19 cellular contexts compared by ENCODE assay signal in the genomic region with DNA sequence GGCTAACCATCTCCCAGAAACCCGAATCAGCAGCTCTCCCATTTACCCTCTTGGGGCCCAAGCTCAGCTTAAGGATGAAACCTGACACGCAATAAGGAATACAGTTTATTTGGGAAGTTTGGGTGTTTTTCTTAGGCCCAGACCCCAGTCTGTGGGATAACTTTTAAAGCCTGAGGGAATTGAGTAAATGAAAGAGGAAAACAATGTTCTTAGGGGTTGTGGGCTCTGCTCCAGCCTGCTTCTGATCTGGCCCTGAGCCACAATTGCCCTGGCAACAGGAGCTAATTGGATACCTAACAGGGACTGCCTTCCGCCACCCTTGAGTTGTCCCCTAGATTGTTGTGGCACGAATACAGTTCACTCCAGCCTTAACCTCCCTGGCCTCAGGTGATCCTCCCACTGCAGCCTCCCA. TPM values are rescaled to one million over a fixed set of nuclear protein-coding genes. Genes with fewer than 3 reads are reported as not detected.
DNase-seq lines count a peak whose midpoint lies in the region; ATAC-seq and TF ChIP-seq lines count a peak whose summit lies in the region.
"Had no signal": no experiment of that assay in that cellular context is flagged by ENCODE, and none has a peak within 500 bp of the region (broad histone marks: within the 10 kb centered on the region; RNA-seq: fewer than 3 reads in every experiment).

No MANE protein-coding gene starts in this region.

- H3K79me2 ChIP-seq in MM.1S (ENCODE audit: low read length): no peaks in the 10 kb centered on the region

- TF ChIP-seq POLR2A in heart left ventricle (IDR thresholded peaks at IDR 0.05): no peak
- TF ChIP-seq POLR2A in lower leg skin (IDR thresholded peaks at IDR 0.05): no peak

- H3K4me2 ChIP-seq in MM.1S (ENCODE audit: low read depth, low read length): no peak overlapping the region

- no peaks in the 10 kb centered on the region for H4K20me1 ChIP-seq in MM.1S (ENCODE audit: insufficient read depth, low read length)

- H3K9ac ChIP-seq in MM.1S (ENCODE audit: low read length): no peak overlapping the region

- 30 to 44% (median 30%) methylated on average over 4 of the region's 4 CpGs for WGBS in heart left ventricle, 4 donors
- 74 to 82% methylated on average over 4 of the region's 4 CpGs for WGBS in lower leg skin, 2 donors

- H3K9me3 ChIP-seq in heart left ventricle (no peaks in the 10 kb centered on the region), MM.1S (replicated peaks; ENCODE audit: insufficient read depth, low read length) (no peaks in the 10 kb centered on the region)
- H3K9me3 ChIP-seq: esophagus muscularis mucosa, HAP-1, spleen, uterus had no signal

- no peaks in the 10 kb centered on the region for H3K9me2 ChIP-seq in MM.1S (replicated peaks; ENCODE audit: insufficient read depth, low read length)

- intact Hi-C loops in heart left ventricle (cut with DNase I) (loop anchor here in 4 of 10 donors (1.0 to 10.0 kb wide), 4 partner anchors 37 to 69 kb away; no protein-coding TSS in a partner anchor), cardiac septum (cut with DNase I) (no loop called here), left ventricle myocardium superior (cut with micrococcal nuclease) (no loop called here), lower leg skin (cut with DNase I; ENCODE audit: low total_unique reads) (no loop called here)

- ATAC-seq in heart left ventricle: peak in 1 of 4 donors; percentile 12
- ATAC-seq in left ventricle myocardium superior: peak; percentile 5
- ATAC-seq in GM21717 (IDR thresholded peaks at IDR 0.05; ENCODE audit: unreplicated experiment): no peak
- ATAC-seq: stimulated activated naive CD8-positive, alpha-beta T cell treated with anti-CD3 and anti-CD28 coated beads, Interleukin-15, Interleukin-2, amounts not matched to agents 100 U/mL and 50 U/mL, for 24 hours had no signal

- H3F3A ChIP-seq in MM.1S (ENCODE audit: insufficient read depth, low read length): no peaks in the 10 kb centered on the region

- no peak overlapping the region for H2AFZ ChIP-seq in MM.1S (ENCODE audit: low read length)

- H3K27ac ChIP-seq in heart left ventricle (peak overlapping the region; percentile 6 to 85 (median 62)), MM.1S (ENCODE audit: low read length) (no peak overlapping the region)
- H3K27ac ChIP-seq: spleen had no signal

- H3K36me3 ChIP-seq in heart left ventricle: peaks cover 0 to 6% (median 0%) of the 10 kb centered on the region in 9 donors
- H3K36me3 ChIP-seq in MM.1S (replicated peaks; ENCODE audit: insufficient read depth, low read length): no peaks in the 10 kb centered on the region
- H3K36me3 ChIP-seq: HAP-1, spleen, uterus had no signal

- H3K4me1 ChIP-seq in heart left ventricle (peaks cover 5 to 98% (median 72%) of the 10 kb centered on the region in 12 donors), MM.1S (ENCODE audit: low read length) (peaks cover 12% of the 10 kb centered on the region)
- H3K4me1 ChIP-seq: uterus had no signal

- H3K27me3 ChIP-seq in heart left ventricle (no peaks in the 10 kb centered on the region), MM.1S (replicated peaks; ENCODE audit: insufficient read depth, low read length) (0 out of 2 replicates have a peak, but pooled peaks cover 4% of the 10 kb centered on the region)
- H3K27me3 ChIP-seq: uterus had no signal

- H3K4me3 ChIP-seq in heart left ventricle (no peak overlapping the region), lower leg skin (ENCODE audit: low read depth, poor library complexity, severe bottlenecking) (no peak overlapping the region), MM.1S (ENCODE audit: low read length) (no peak overlapping the region)
- H3K4me3 ChIP-seq: esophagus muscularis mucosa, HAP-1, spleen, uterus had no signal

- TF ChIP-seq CTCF in heart left ventricle (IDR thresholded peaks at IDR 0.05) (no peak), lower leg skin (IDR thresholded peaks at IDR 0.05) (no peak), MM.1S (IDR thresholded peaks at IDR 0.05; ENCODE audit: low read length) (no peak)

- DNase-seq in heart left ventricle (peak in 3 of 5 donors; percentile 46 to 63 (median 59)), cardiac septum (ENCODE audit: low spot score) (no peak), NCI-H2171 treated with DMSO at 0.1 percent for 48 hours (lab: John Stamatoyannopoulos, UW) (peak; percentile 70), left ventricle myocardium superior (peak; percentile 68), lower leg skin (ENCODE audit: low spot score in 2 of 2) (no peak), MM.1S (no peak), NCI-H226 (no peak)
- DNase-seq: activated effector memory CD4-positive, alpha-beta T cell treated with Interleukin-2 at 50 U/mL for 16 hours; anterior cingulate cortex; Calu3; cortex of kidney; NCI-H526; posterior cingulate gyrus; spleen; stimulated activated naive CD8-positive, alpha-beta T cell treated with anti-CD3 and anti-CD28 coated beads, Interleukin-15, Interleukin-2, amounts not matched to agents 100 U/mL and 50 U/mL, for 24 hours; uterus had no signal

RNA-seq across cellular contexts. Expression of a gene that starts 20.1 kb away (rescaled TPM):
- total RNA-seq in heart left ventricle (10 to 100 TPM; 11.2 to 32.5 (median 15.9) TPM), cardiac septum (11.3 TPM), left ventricle myocardium superior (22.2 TPM), lower leg skin (1 to 10 TPM; 1.4 to 4.7 (median 3.2) TPM)
- 10 to 100 TPM in 1 of 2 donors, 1 to 10 TPM in 1; 6.5 to 26.0 TPM for polyA plus RNA-seq in heart left ventricle

RNA-seq across cellular contexts. Expression of a gene that starts 29.2 kb away (rescaled TPM):
- total RNA-seq in heart left ventricle: 100 to 1,000 TPM; 163 to 327 (median 223) TPM
- 100 to 1,000 TPM; 126 to 227 TPM for polyA plus RNA-seq in heart left ventricle
- total RNA-seq in cardiac septum: 242 TPM
- 228 TPM for total RNA-seq in left ventricle myocardium superior
- 10 to 100 TPM; 40.0 to 62.4 (median 52.4) TPM for total RNA-seq in lower leg skin

RNA-seq across cellular contexts. Expression of a gene that starts 43.2 kb away (rescaled TPM):
- total RNA-seq in heart left ventricle (10 to 100 TPM; 21.6 to 37.5 (median 29.0) TPM), cardiac septum (27.8 TPM), left ventricle myocardium superior (26.4 TPM), lower leg skin (10 to 100 TPM; 39.7 to 57.3 (median 53.1) TPM)
- 10 to 100 TPM; 15.6 to 26.8 TPM for polyA plus RNA-seq in heart left ventricle

Comparison
In these comparisons a context has a peak if more than half of its experiments do, and no peak if none do; other contexts are left out.
1. DNase-seq: peak in heart left ventricle (3 of 5), NCI-H2171 treated with DMSO at 0.1 percent for 48 hours (single experiment) and left ventricle myocardium superior (single experiment); none in cardiac septum (single experiment), lower leg skin (0 of 2), MM.1S (single experiment) and NCI-H226 (single experiment).